ENCODE assay signal across 1 cellular context in genomic region chr14:76346391-76347160, GRCh38.
TF ChIP-seq lines count a peak whose summit lies in the region.

No MANE protein-coding gene starts in this region.

TF ChIP-seq in GM12878, 131 proteins besides CTCF, POLR2A, EP300 and RAD21 (continued from another document):
- TF ChIP-seq ZNF687 (IDR thresholded peaks at IDR 0.05): peak; percentile 83
